24 cellular contexts compared by ENCODE assay signal in genomic region chr2:233674314-233674713, GRCh38. TPM values are rescaled to one million over a fixed set of nuclear protein-coding genes. Genes with fewer than 3 reads are reported as not detected.
"Had no signal": no experiment of that assay in that cellular context is flagged by ENCODE, and none has a peak within 500 bp of the region (broad histone marks: within the 10 kb centered on the region; RNA-seq: fewer than 3 reads in every experiment).

No MANE protein-coding gene starts in this region.

- H3K27me3 ChIP-seq: gastrocnemius medialis, right atrium auricular region, tibial nerve had no signal

- H3K9me3 Mint-ChIP-seq: stimulated activated naive CD8-positive, alpha-beta T cell treated with anti-CD3 and anti-CD28 coated beads, Interleukin-15, Interleukin-2, amounts not matched to agents 100 ng/mL and 50 ng/mL, for 24 hours; T-helper 2 cell treated with Interferon-gamma antibody and Interleukin-4, amounts not matched to agents 5 μg/mL and 100 μg/mL, for 36 hours had no signal

- DNase-seq: activated CD4-positive, alpha-beta T cell treated with anti-CD3 and anti-CD28 coated beads, Interleukin-2, amount 50 U/mL, for 4 hours; activated gamma-delta T cell; adrenal gland; cerebellar nuclear complex; cortex of kidney; gastrocnemius medialis; heart right ventricle; mesenchymal stem cell; mucosa of descending colon; naive B cell had no signal

- H3K4me3 Mint-ChIP-seq: naive B cell; neural crest cell; stimulated activated naive CD8-positive, alpha-beta T cell treated with anti-CD3 and anti-CD28 coated beads, Interleukin-15, Interleukin-2, amounts not matched to agents 100 ng/mL and 50 ng/mL, for 24 hours; T-helper 2 cell treated with Interferon-gamma antibody and Interleukin-4, amounts not matched to agents 5 μg/mL and 100 μg/mL, for 36 hours had no signal

- FAIRE-seq: bronchial epithelial cell, endometrium, TTC549, urothelium cell line had no signal

- H3K9me3 ChIP-seq: adrenal gland, gastrocnemius medialis, heart right ventricle, mucosa of descending colon, right atrium auricular region, tibial nerve had no signal

- H3K4me1 ChIP-seq: adrenal gland, gastrocnemius medialis, heart right ventricle, right atrium auricular region, tibial nerve had no signal

- H3K27ac Mint-ChIP-seq: activated naive CD4-positive, alpha-beta T cell treated with anti-CD3 and anti-CD28 coated beads, Interleukin-2, amount 50 U/mL, for 72 hours; progenitor cell of endocrine pancreas; stimulated activated naive CD8-positive, alpha-beta T cell treated with anti-CD3 and anti-CD28 coated beads, Interleukin-15, Interleukin-2, amounts not matched to agents 100 ng/mL and 50 ng/mL, for 24 hours; T-helper 2 cell treated with Interferon-gamma antibody and Interleukin-4, amounts not matched to agents 5 μg/mL and 100 μg/mL, for 36 hours had no signal

- H3K36me3 ChIP-seq: adrenal gland, gastrocnemius medialis, heart right ventricle, right atrium auricular region, tibial nerve had no signal

- H3K4me1 Mint-ChIP-seq: neural crest cell had no signal

- H3K27ac ChIP-seq: adrenal gland, gastrocnemius medialis, heart right ventricle, right atrium auricular region, tibial nerve had no signal

- H3K36me3 Mint-ChIP-seq: naive B cell had no signal

- ATAC-seq: activated naive CD4-positive, alpha-beta T cell treated with anti-CD3 and anti-CD28 coated beads, Interleukin-2, amount 50 U/mL, for 72 hours; gastrocnemius medialis; heart right ventricle; mucosa of descending colon had no signal

- H3K4me3 ChIP-seq: adrenal gland, gastrocnemius medialis, heart right ventricle, mucosa of descending colon, right atrium auricular region, tibial nerve had no signal

RNA-seq across cellular contexts. Expression of gene UGT1A9, which starts 2.6 kb away (rescaled TPM):
- total RNA-seq: activated naive CD4-positive, alpha-beta T cell treated with anti-CD3 and anti-CD28 coated beads, Interleukin-2, amount 50 U/mL, for 72 hours; adrenal gland; heart right ventricle; lower leg skin; neural crest cell; omental fat pad; progenitor cell of endocrine pancreas; right atrium auricular region; skeletal muscle tissue; tibial nerve had no signal
- polyA plus RNA-seq: adrenal gland, heart right ventricle had no signal

RNA-seq across cellular contexts. Expression of gene UGT1A7, which starts 7.4 kb away (rescaled TPM):
- total RNA-seq: activated naive CD4-positive, alpha-beta T cell treated with anti-CD3 and anti-CD28 coated beads, Interleukin-2, amount 50 U/mL, for 72 hours; gastrocnemius medialis; heart right ventricle; neural crest cell; omental fat pad; progenitor cell of endocrine pancreas; right atrium auricular region; skeletal muscle tissue; tibial nerve had no signal

RNA-seq across cellular contexts. Expression of gene UGT1A6, which starts 18.4 kb away (rescaled TPM):
- total RNA-seq: activated naive CD4-positive, alpha-beta T cell treated with anti-CD3 and anti-CD28 coated beads, Interleukin-2, amount 50 U/mL, for 72 hours; adrenal gland; heart right ventricle; neural crest cell; progenitor cell of endocrine pancreas; right atrium auricular region had no signal
- polyA plus RNA-seq: heart right ventricle had no signal

RNA-seq across cellular contexts. Expression of gene UGT1A10, which starts 38.1 kb away (rescaled TPM):
- total RNA-seq: activated naive CD4-positive, alpha-beta T cell treated with anti-CD3 and anti-CD28 coated beads, Interleukin-2, amount 50 U/mL, for 72 hours; adrenal gland; bronchial epithelial cell; heart right ventricle; neural crest cell; omental fat pad; progenitor cell of endocrine pancreas; right atrium auricular region; skeletal muscle tissue; tibial nerve had no signal
- polyA plus RNA-seq: adrenal gland, heart right ventricle had no signal

RNA-seq across cellular contexts. Expression of gene UGT1A5, which starts 38.4 kb away (rescaled TPM):
- total RNA-seq: activated naive CD4-positive, alpha-beta T cell treated with anti-CD3 and anti-CD28 coated beads, Interleukin-2, amount 50 U/mL, for 72 hours; gastrocnemius medialis; heart right ventricle; neural crest cell; omental fat pad; progenitor cell of endocrine pancreas; right atrium auricular region; skeletal muscle tissue; tibial nerve had no signal
- polyA plus RNA-seq: adrenal gland, heart right ventricle had no signal
